Comparison of ENCODE assay signal across 21 cellular contexts in the genomic region with DNA sequence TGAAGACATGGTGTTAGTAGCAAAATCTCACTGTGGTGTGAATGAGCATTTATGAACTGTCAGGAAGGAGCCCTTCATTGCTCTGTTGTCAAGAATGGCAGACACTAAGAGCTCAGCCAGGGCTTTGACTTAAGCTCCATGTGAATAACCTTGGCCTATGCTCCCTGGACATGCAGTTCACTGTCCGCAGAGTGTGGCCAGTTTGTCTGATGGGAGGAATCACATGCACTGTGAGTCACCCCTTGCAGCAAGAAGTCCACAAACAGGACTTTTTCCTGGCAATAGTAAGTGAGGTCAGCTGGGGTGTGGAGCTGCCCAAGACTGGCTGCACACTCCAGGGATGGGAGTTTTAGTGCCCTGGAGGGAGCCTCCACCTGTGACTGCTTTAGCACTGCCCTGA.
"Had no signal": no experiment of that assay in that cellular context is flagged by ENCODE, and none has a peak within 500 bp of the region (broad histone marks: within the 10 kb centered on the region; RNA-seq: fewer than 3 reads in every experiment).

No MANE protein-coding gene starts in this region.

- H3K9me3 ChIP-seq: adrenal gland, psoas muscle had no signal

- FAIRE-seq: islet of Langerhans had no signal

- H3K4me3 Mint-ChIP-seq: activated CD8-positive, alpha-beta T cell treated with anti-CD3 and anti-CD28 coated beads, Interleukin-2, amount 10 ng/mL, durations not matched to agents 7 days and 5 days; activated T-helper 1 cell treated with anti-CD3 and anti-CD28 coated beads, Interleukin-12 subunit alpha, Interleukin-12 subunit beta, Interleukin-2, Interleukin-4 antibody, amounts not matched to agents 30 ng/mL and 10 ng/mL and 1 ng/mL, durations not matched to agents 14 hours and 24 hours and 36 hours; memory B cell; nephron progenitor cell; T-helper 1 cell treated with Interleukin-12 subunit alpha and Interleukin-12 subunit beta and Interleukin-4 antibody, amounts not matched to agents 30 μg/mL and 1 μg/mL, for 36 hours had no signal

- H3K4me1 ChIP-seq: adrenal gland, body of pancreas, foreskin keratinocyte, left lung, psoas muscle, upper lobe of right lung had no signal

- H3K27ac Mint-ChIP-seq: activated CD8-positive, alpha-beta T cell treated with anti-CD3 and anti-CD28 coated beads, Interleukin-2, amount 10 ng/mL, durations not matched to agents 7 days and 5 days; activated T-helper 1 cell treated with anti-CD3 and anti-CD28 coated beads, Interleukin-12 subunit alpha, Interleukin-12 subunit beta, Interleukin-2, Interleukin-4 antibody, amounts not matched to agents 30 ng/mL and 10 ng/mL and 1 ng/mL, durations not matched to agents 14 hours and 24 hours and 36 hours; memory B cell; nephron progenitor cell; T-helper 1 cell treated with Interleukin-12 subunit alpha and Interleukin-12 subunit beta and Interleukin-4 antibody, amounts not matched to agents 30 μg/mL and 1 μg/mL, for 36 hours had no signal

- H3K36me3 ChIP-seq: adrenal gland, left lung, upper lobe of right lung had no signal

- H3K27me3 Mint-ChIP-seq: memory B cell had no signal

- H3K9me3 Mint-ChIP-seq: memory B cell had no signal

- ATAC-seq: activated CD8-positive, alpha-beta T cell treated with anti-CD3 and anti-CD28 coated beads, Interleukin-2, amount 10 ng/mL, durations not matched to agents 7 days and 5 days; body of pancreas; foreskin keratinocyte; left lung; psoas muscle; stimulated activated naive CD8-positive, alpha-beta T cell treated with anti-CD3 and anti-CD28 coated beads, Interleukin-15, Interleukin-2, amounts not matched to agents 100 U/mL and 50 U/mL, for 24 hours; upper lobe of right lung had no signal

- H3K4me3 ChIP-seq: adrenal gland, body of pancreas, left lung, psoas muscle, upper lobe of right lung had no signal

- H3K27me3 ChIP-seq: adrenal gland, body of pancreas, foreskin keratinocyte, left lung, upper lobe of right lung had no signal

- H3K4me1 Mint-ChIP-seq: memory B cell, nephron progenitor cell had no signal

- H3K27ac ChIP-seq: adrenal gland, body of pancreas, epithelial cell of prostate, foreskin keratinocyte, left lung, psoas muscle, upper lobe of right lung had no signal

- H3K36me3 Mint-ChIP-seq: memory B cell had no signal

- DNase-seq: activated CD4-positive, alpha-beta T cell treated with anti-CD3 and anti-CD28 coated beads for 4 hours; activated CD8-positive, alpha-beta memory T cell treated with anti-CD3 and anti-CD28 coated beads, Interleukin-2, amount 50 U/mL, for 48 hours; activated CD8-positive, alpha-beta T cell treated with anti-CD3 and anti-CD28 coated beads, Interleukin-2, amount 10 ng/mL, durations not matched to agents 7 days and 5 days; activated naive CD4-positive, alpha-beta T cell treated with Interleukin-2 at 50 U/mL for 16 hours; body of pancreas; central memory CD4-positive, alpha-beta T cell; cortex of kidney; effector CD8-positive, alpha-beta T cell; foreskin keratinocyte; left lung; nephron progenitor cell; psoas muscle; stimulated activated CD4-positive, alpha-beta T cell treated with anti-CD3 and anti-CD28 coated beads, Interleukin-2, amount 100 ng/mL, for 48 hours; stimulated activated naive CD8-positive, alpha-beta T cell treated with anti-CD3 and anti-CD28 coated beads, Interleukin-15, Interleukin-2, amounts not matched to agents 100 U/mL and 50 U/mL, for 24 hours; upper lobe of right lung had no signal
